8 cellular contexts compared by ENCODE assay signal in the genomic region with DNA sequence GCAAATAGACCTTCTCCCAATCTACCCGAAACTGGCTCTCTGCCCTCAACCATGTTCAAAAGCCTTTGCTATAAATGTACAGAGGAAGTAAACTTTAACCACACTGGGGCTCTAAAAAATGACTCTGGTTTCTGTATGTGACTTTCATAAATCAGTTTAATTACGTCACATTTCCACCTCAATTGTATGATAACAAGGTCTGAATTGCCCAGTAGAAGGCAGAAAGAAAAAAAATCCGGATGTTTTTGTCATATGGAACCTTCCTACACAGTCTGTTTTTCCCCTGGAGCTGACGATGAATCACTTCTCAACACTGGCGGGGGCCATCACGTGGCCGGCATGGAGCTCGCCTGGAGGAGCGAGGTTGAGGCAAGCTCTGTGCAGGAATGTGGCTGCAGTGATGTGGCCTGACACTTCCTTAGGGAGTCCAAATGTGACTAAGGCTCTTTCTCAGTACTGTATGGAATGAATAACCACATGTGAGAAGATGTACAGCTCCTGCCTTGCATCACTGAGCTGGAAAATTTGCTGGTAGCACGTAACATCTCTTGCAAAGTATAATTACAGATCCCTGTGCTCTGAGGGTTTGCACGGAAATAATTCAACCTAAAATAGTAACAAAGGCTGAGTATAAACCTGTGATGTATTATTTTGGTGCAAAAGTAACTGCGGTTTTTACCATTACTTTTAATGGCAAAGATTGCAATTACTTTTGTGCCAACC.
DNase-seq lines count a peak whose midpoint lies in the region; ATAC-seq and TF ChIP-seq lines count a peak whose summit lies in the region.

No MANE protein-coding gene starts in this region.

- ATAC-seq in GM19452 (IDR thresholded peaks at IDR 0.05; ENCODE audit: unreplicated experiment) (peak; percentile 47), HG03565 (IDR thresholded peaks at IDR 0.05; ENCODE audit: unreplicated experiment) (peak; percentile 45)

- DNase-seq in AG09319 (ENCODE audit: extremely low read depth, low read depth): peak; percentile 100
- peak in 48 of 56 donors; percentile 15 to 83 (median 51) for DNase-seq in amygdala (lab: John Stamatoyannopoulos, UW)
- peak; percentile 92 for DNase-seq in hepatic stellate cell (ENCODE audit: low spot score)
- DNase-seq in skeletal muscle cell (ENCODE audit: low read depth): peak; percentile 100
- no peak for DNase-seq in NCI-H524 (lab: John Stamatoyannopoulos, UW)

- H3K4me1 Mint-ChIP-seq in T-helper 1 cell treated with Interleukin-12 subunit alpha and Interleukin-12 subunit beta and Interleukin-4 antibody, amounts not matched to agents 30 μg/mL and 1 μg/mL, for 36 hours (ENCODE audit: low read depth): peaks cover 61% of the 10 kb centered on the region

- H3K9me3 Mint-ChIP-seq in T-helper 1 cell treated with Interleukin-12 subunit alpha and Interleukin-12 subunit beta and Interleukin-4 antibody, amounts not matched to agents 30 μg/mL and 1 μg/mL, for 36 hours: no peaks in the 10 kb centered on the region

- H3K4me3 Mint-ChIP-seq in T-helper 1 cell treated with Interleukin-12 subunit alpha and Interleukin-12 subunit beta and Interleukin-4 antibody, amounts not matched to agents 30 μg/mL and 1 μg/mL, for 36 hours: peak overlapping the region; percentile 66

- H3K27me3 Mint-ChIP-seq in T-helper 1 cell treated with Interleukin-12 subunit alpha and Interleukin-12 subunit beta and Interleukin-4 antibody, amounts not matched to agents 30 μg/mL and 1 μg/mL, for 36 hours (ENCODE audit: low read depth): peaks cover 16% of the 10 kb centered on the region

- peaks cover 3% of the 10 kb centered on the region for H3K36me3 Mint-ChIP-seq in T-helper 1 cell treated with Interleukin-12 subunit alpha and Interleukin-12 subunit beta and Interleukin-4 antibody, amounts not matched to agents 30 μg/mL and 1 μg/mL, for 36 hours (ENCODE audit: low read depth)

- H3K4me3 ChIP-seq in skeletal muscle cell (ENCODE audit: low read depth, low read length): no peak overlapping the region

- no peak for TF ChIP-seq CTCF in AG09319 (IDR thresholded peaks at IDR 0.05; ENCODE audit: low read depth, low read length)

- peak overlapping the region; percentile 90 for H3K27ac Mint-ChIP-seq in T-helper 1 cell treated with Interleukin-12 subunit alpha and Interleukin-12 subunit beta and Interleukin-4 antibody, amounts not matched to agents 30 μg/mL and 1 μg/mL, for 36 hours

Comparison
In these comparisons a context has a peak if more than half of its experiments do, and no peak if none do; other contexts are left out.
1. DNase-seq: peak in AG09319 (single experiment), amygdala (48 of 56), hepatic stellate cell (single experiment) and skeletal muscle cell (single experiment); none in NCI-H524 (0 of 2).